13 cellular contexts compared by ENCODE assay signal in the genomic region with DNA sequence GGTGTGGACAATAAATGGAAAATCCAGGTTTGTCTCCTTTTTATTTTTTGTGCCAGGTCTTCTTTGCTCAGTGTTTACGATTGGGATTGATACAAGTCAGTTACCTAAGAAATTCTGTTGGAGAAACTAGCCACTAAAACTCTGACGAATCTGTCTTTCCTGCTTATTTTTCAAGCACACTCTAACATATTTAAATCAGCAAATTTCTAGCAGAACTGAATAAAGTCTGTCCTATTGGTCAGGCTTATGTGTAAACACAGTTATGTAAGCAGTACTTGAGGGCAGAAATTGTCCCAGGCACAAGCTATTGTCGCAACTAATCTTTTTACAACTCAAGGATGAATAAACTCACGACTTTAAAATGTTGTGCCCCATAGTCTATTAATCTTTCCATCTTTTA. TPM values are rescaled to one million over a fixed set of nuclear protein-coding genes. Genes with fewer than 3 reads are reported as not detected.
DNase-seq lines count a peak whose midpoint lies in the region; ATAC-seq and TF ChIP-seq lines count a peak whose summit lies in the region.
"Had no signal": no experiment of that assay in that cellular context is flagged by ENCODE, and none has a peak within 500 bp of the region (broad histone marks: within the 10 kb centered on the region; RNA-seq: fewer than 3 reads in every experiment).

No MANE protein-coding gene starts in this region.

- H3K9me3 Mint-ChIP-seq in nephron progenitor cell: no peaks in the 10 kb centered on the region
- H3K9me3 Mint-ChIP-seq: CD4-positive, CD25-positive, alpha-beta regulatory T cell had no signal

- 0 out of 2 replicates have a peak, but pooled peaks cover 1% of the 10 kb centered on the region for H3K4me1 ChIP-seq in IMR-90 (ENCODE audit: control insufficient read depth, insufficient read depth, low read length)
- H3K4me1 ChIP-seq in left lung: peaks cover 0 to under 1% of the 10 kb centered on the region in 2 donors

- H3K27ac Mint-ChIP-seq in nephron progenitor cell: no peak overlapping the region
- H3K27ac Mint-ChIP-seq: CD4-positive, CD25-positive, alpha-beta regulatory T cell had no signal

- no peak overlapping the region for H2AK5ac ChIP-seq in IMR-90 (ENCODE audit: low read depth, low read length)

- H3K14ac ChIP-seq in IMR-90 (replicated peaks; ENCODE audit: low read depth, low read length): no peak overlapping the region

- H3K56ac ChIP-seq in IMR-90 (ENCODE audit: extremely low read depth, insufficient read depth, low read length): peak overlapping the region; percentile 16; the same call in 1 of the 2 replicates

- H2BK15ac ChIP-seq in IMR-90 (ENCODE audit: low read depth, low read length): no peak overlapping the region

- H3K27me3 ChIP-seq in IMR-90 (ENCODE audit: control insufficient read depth, insufficient read depth, low read length): no peaks in the 10 kb centered on the region; the same call in 1 of the 2 replicates
- H3K27me3 ChIP-seq in left lung: peaks cover 0 to 12% of the 10 kb centered on the region in 2 donors

- no peak overlapping the region for H2AFZ ChIP-seq in IMR-90 (replicated peaks; ENCODE audit: low read length, poor library complexity)

- H3K27ac ChIP-seq in 22Rv1: peak overlapping the region; percentile 23
- no peak overlapping the region for H3K27ac ChIP-seq in IMR-90 (ENCODE audit: insufficient read depth, low read length)
- no peak overlapping the region for H3K27ac ChIP-seq in left lung
- no peak overlapping the region for H3K27ac ChIP-seq in coronary artery

- no peak overlapping the region for H3K23ac ChIP-seq in IMR-90 (ENCODE audit: low read depth, low read length)

- no peak overlapping the region for H3K4me2 ChIP-seq in IMR-90 (ENCODE audit: low read depth, low read length)

- H3K9me1 ChIP-seq in IMR-90 (ENCODE audit: insufficient read depth, low read length): peaks cover 6% of the 10 kb centered on the region

- no peak overlapping the region for H3K4ac ChIP-seq in IMR-90 (ENCODE audit: low read depth, low read length)

- CTCF ChIA-PET in IMR-90 (lab: Yijun Ruan, JAX): interaction anchor here (0.7 to 3.2 kb wide), 3 partner anchors 10 to 112 kb away, joined by 3 to 11 read pairs (median 5); no protein-coding TSS in a partner anchor

- no peak overlapping the region for H3K4me3 Mint-ChIP-seq in nephron progenitor cell
- H3K4me3 Mint-ChIP-seq: CD4-positive, CD25-positive, alpha-beta regulatory T cell had no signal

- peaks cover 11% of the 10 kb centered on the region for H3K27me3 Mint-ChIP-seq in nephron progenitor cell (ENCODE audit: low read depth, poor library complexity)

- no peak overlapping the region for H4K91ac ChIP-seq in IMR-90 (ENCODE audit: insufficient read depth, low read depth, low read length)

- TF ChIP-seq CTCF in 22Rv1 (IDR thresholded peaks at IDR 0.05): no peak
- TF ChIP-seq CTCF in IMR-90 (conservative IDR thresholded peaks at IDR 0.05; ENCODE audit: low read depth, low read length): no peak
- no peak for TF ChIP-seq CTCF in left lung (IDR thresholded peaks at IDR 0.05)
- no peak for TF ChIP-seq CTCF in coronary artery (IDR thresholded peaks at IDR 0.05)
- TF ChIP-seq CTCF in nephron progenitor cell (IDR thresholded peaks at IDR 0.05): no peak

- H3K9ac ChIP-seq in IMR-90 (ENCODE audit: low read depth, low read length): no peak overlapping the region

- DNase-seq in IMR-90 (no peak), NCI-H774 (lab: John Stamatoyannopoulos, UW) (peak; percentile 63), left lung (no peak), coronary artery (ENCODE audit: low spot score) (no peak), nephron progenitor cell (no peak)
- no peak for DNase-seq in NK-92 treated with Interleukin-12 subunit alpha and Interleukin-12 subunit beta, amount 100 ng/mL, for 24 hours (lab: John Stamatoyannopoulos, UW)
- DNase-seq: ACHN; Calu3; CD4-positive, CD25-positive, alpha-beta regulatory T cell; DMS79 treated with DMSO at 0.1 percent for 48 hours; NCI-H2227 treated with DMSO at 0.1 percent for 48 hours; SW 1271 had no signal

- no peaks in the 10 kb centered on the region for H4K20me1 ChIP-seq in IMR-90 (ENCODE audit: insufficient read depth, low read length)

- no peak overlapping the region for H3K18ac ChIP-seq in IMR-90 (ENCODE audit: low read depth, low read length)

- no peak for TF ChIP-seq POLR2A in IMR-90 (IDR thresholded peaks at IDR 0.05; ENCODE audit: low read depth, low read length)

- no peaks in the 10 kb centered on the region for H3K36me3 Mint-ChIP-seq in nephron progenitor cell (ENCODE audit: low read depth)
- H3K36me3 Mint-ChIP-seq: CD4-positive, CD25-positive, alpha-beta regulatory T cell had no signal

- no peaks in the 10 kb centered on the region for H3K9me3 ChIP-seq in IMR-90 (ENCODE audit: control insufficient read depth, insufficient read depth, low read length)
- no peaks in the 10 kb centered on the region for H3K9me3 ChIP-seq in left lung

- no peak overlapping the region for H2AK9ac ChIP-seq in IMR-90 (replicated peaks; ENCODE audit: low read depth, low read length, poor library complexity)

- no CpG with 5 or more reads among the region's 4 CpGs for WGBS in IMR-90 (ENCODE audit: extremely low coverage in 2 of 2, insufficient read length in 1 of 2), 2 experiments

- dilution Hi-C loops in IMR-90 (cut with HindIII; ENCODE audit: low sequenced_read_pairs, unreplicated experiment): no loop called here

- no peak for TF ChIP-seq RAD21 in IMR-90 (IDR thresholded peaks at IDR 0.05; ENCODE audit: low read length)

- intact Hi-C loops in IMR-90 (cut with micrococcal nuclease): no loop called here
- intact Hi-C loops in left lung (cut with DNase I): no loop called here

- ATAC-seq in IMR-90 (ENCODE audit: low read depth) (no peak), left lung (peak; percentile 51)

- H3K4me3 ChIP-seq in IMR-90 (ENCODE audit: insufficient read depth, low read depth, low read length): no peak overlapping the region
- no peak overlapping the region for H3K4me3 ChIP-seq in left lung
- no peak overlapping the region for H3K4me3 ChIP-seq in coronary artery

- BruUV-seq in IMR-90 (replicated peaks; lab: Mats Ljungman, UMichigan): no TSS peak

- H3K36me3 ChIP-seq in IMR-90 (ENCODE audit: control insufficient read depth, insufficient read depth, low read length): no peaks in the 10 kb centered on the region
- H3K36me3 ChIP-seq in left lung: no peaks in the 10 kb centered on the region

- H3K4me1 Mint-ChIP-seq in nephron progenitor cell: peaks cover 15% of the 10 kb centered on the region

- H2BK120ac ChIP-seq in IMR-90 (ENCODE audit: low read depth, low read length): no peak overlapping the region

- no peak overlapping the region for H4K5ac ChIP-seq in IMR-90 (ENCODE audit: low read depth, low read length)

- POLR2A ChIA-PET in IMR-90 (lab: Charles Lee; ENCODE audit: unreplicated experiment): no interaction called here

- no peak overlapping the region for H2BK20ac ChIP-seq in IMR-90 (ENCODE audit: low read depth, low read length)

- H4K8ac ChIP-seq in IMR-90 (ENCODE audit: low read depth in 2 of 2, low read length in 2 of 2): no peak overlapping the region

- in situ Hi-C loops in IMR-90 (cut with MboI; ENCODE audit: low sequenced_read_pairs): no loop called here

- H2BK5ac ChIP-seq in IMR-90 (ENCODE audit: low read depth, low read length, poor library complexity, severe bottlenecking): no peak overlapping the region

- 0 out of 4 replicates have a peak, but pooled peaks cover 0 to 4% of the 10 kb centered on the region in 2 experiments for H3K79me1 ChIP-seq in IMR-90 (ENCODE audit: low read depth in 1 of 2, low read length in 2 of 2)

TF ChIP-seq in IMR-90, 13 proteins besides CTCF, POLR2A, EP300 and RAD21 (continues in another document):
- TF ChIP-seq, protein P1, sequence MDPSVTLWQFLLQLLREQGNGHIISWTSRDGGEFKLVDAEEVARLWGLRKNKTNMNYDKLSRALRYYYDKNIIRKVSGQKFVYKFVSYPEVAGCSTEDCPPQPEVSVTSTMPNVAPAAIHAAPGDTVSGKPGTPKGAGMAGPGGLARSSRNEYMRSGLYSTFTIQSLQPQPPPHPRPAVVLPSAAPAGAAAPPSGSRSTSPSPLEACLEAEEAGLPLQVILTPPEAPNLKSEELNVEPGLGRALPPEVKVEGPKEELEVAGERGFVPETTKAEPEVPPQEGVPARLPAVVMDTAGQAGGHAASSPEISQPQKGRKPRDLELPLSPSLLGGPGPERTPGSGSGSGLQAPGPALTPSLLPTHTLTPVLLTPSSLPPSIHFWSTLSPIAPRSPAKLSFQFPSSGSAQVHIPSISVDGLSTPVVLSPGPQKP (IDR thresholded peaks at IDR 0.05; ENCODE audit: borderline replicate concordance, low read depth, low read length): no peak
- TF ChIP-seq FOS (IDR thresholded peaks at IDR 0.05; ENCODE audit: low read depth, low read length): no peak
- TF ChIP-seq BHLHE40 (IDR thresholded peaks at IDR 0.05; ENCODE audit: low read depth, low read length): no peak
- TF ChIP-seq RCOR1 (IDR thresholded peaks at IDR 0.05; ENCODE audit: insufficient replicate concordance, low read length): no peak
- no peak for TF ChIP-seq RFX5 (IDR thresholded peaks at IDR 0.05; ENCODE audit: low read depth, low read length)
- no peak for TF ChIP-seq SMC3 (IDR thresholded peaks at IDR 0.05; ENCODE audit: low read depth, low read length)
- TF ChIP-seq CHD1 (IDR thresholded peaks at IDR 0.05; ENCODE audit: low read depth, low read length): no peak
- TF ChIP-seq MAZ (IDR thresholded peaks at IDR 0.05; ENCODE audit: borderline replicate concordance, low read depth, low read length): no peak
- no peak for TF ChIP-seq MAFK (IDR thresholded peaks at IDR 0.05; ENCODE audit: low read depth, low read length)
- TF ChIP-seq, protein P2, sequence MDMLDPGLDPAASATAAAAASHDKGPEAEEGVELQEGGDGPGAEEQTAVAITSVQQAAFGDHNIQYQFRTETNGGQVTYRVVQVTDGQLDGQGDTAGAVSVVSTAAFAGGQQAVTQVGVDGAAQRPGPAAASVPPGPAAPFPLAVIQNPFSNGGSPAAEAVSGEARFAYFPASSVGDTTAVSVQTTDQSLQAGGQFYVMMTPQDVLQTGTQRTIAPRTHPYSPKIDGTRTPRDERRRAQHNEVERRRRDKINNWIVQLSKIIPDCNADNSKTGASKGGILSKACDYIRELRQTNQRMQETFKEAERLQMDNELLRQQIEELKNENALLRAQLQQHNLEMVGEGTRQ (IDR thresholded peaks at IDR 0.05; ENCODE audit: low read depth, low read length): no peak
- no peak for TF ChIP-seq CEBPB (IDR thresholded peaks at IDR 0.05; ENCODE audit: low read depth, low read length)
- no peak for TF ChIP-seq MXI1 (IDR thresholded peaks at IDR 0.05; ENCODE audit: borderline replicate concordance, low read depth, low read length)

RNA-seq across cellular contexts. Expression of a gene that starts 12.1 kb away (rescaled TPM):
- 37.3 and 39.4 TPM in 2 replicates for total RNA-seq in IMR-90 (2012; rRNA removed)
- polyA plus RNA-seq in IMR-90 (2012; rRNA removed): 12.8 and 13.1 TPM in 2 replicates
- 5.9 and 6.1 TPM in 2 replicates for polyA plus RNA-seq in IMR-90 (2012; cell fraction: cytosol; rRNA removed)
- 6.9 and 14.1 TPM in 2 replicates for polyA plus RNA-seq in IMR-90 (2012; cell fraction: nucleus; rRNA removed; ENCODE audit: low replicate concordance)
- total RNA-seq in left lung: 10 to 100 TPM; 19.8 to 23.2 TPM

RNA-seq across cellular contexts. Expression of a gene that starts 48.1 kb away (rescaled TPM):
- 0.36 and 0.56 TPM in 2 replicates for total RNA-seq in IMR-90 (2012; rRNA removed)
- 0.39 and 0.59 TPM in 2 replicates for polyA plus RNA-seq in IMR-90 (2012; rRNA removed)
- 0.29 and 0.60 TPM in 2 replicates for polyA plus RNA-seq in IMR-90 (2012; cell fraction: cytosol; rRNA removed)
- 0.79 and 1.5 TPM in 2 replicates for polyA plus RNA-seq in IMR-90 (2012; cell fraction: nucleus; rRNA removed; ENCODE audit: low replicate concordance)
- total RNA-seq in left lung: 1 to 10 TPM in 1 of 2 donors, under 1 TPM in 1; 0.41 to 1.2 TPM
